ENCODE assay signal across 17 cellular contexts in genomic region chr12:51938744-51939143, GRCh38. TPM values are rescaled to one million over a fixed set of nuclear protein-coding genes. Genes with fewer than 3 reads are reported as not detected.
DNase-seq lines count a peak whose midpoint lies in the region; ATAC-seq and TF ChIP-seq lines count a peak whose summit lies in the region.
"Had no signal": no experiment of that assay in that cellular context is flagged by ENCODE, and none has a peak within 500 bp of the region (broad histone marks: within the 10 kb centered on the region; RNA-seq: fewer than 3 reads in every experiment).

No MANE protein-coding gene starts in this region.

- H3K4me3 Mint-ChIP-seq in WTC11: no peak overlapping the region
- no peak overlapping the region for H3K4me3 Mint-ChIP-seq in glutamatergic neuron (ENCODE audit: unreplicated experiment)

- CTCF ChIA-PET in HEK293 (lab: Yijun Ruan, JAX): interaction anchor here (0.7 to 2.2 kb wide), 2 partner anchors 16 to 24 kb away, joined by 3 to 5 read pairs; no protein-coding TSS in a partner anchor
- CTCF ChIA-PET in WTC11 (lab: Charles Lee): interaction anchor here (1.0 to 3.1 kb wide), 4 partner anchors 16 to 63 kb away, joined by 3 to 10 read pairs (median 4); no protein-coding TSS in a partner anchor

- H3K9me3 ChIP-seq in HEK293 (ENCODE audit: control insufficient read depth, insufficient read depth, low read depth, low read length): no peaks in the 10 kb centered on the region
- H3K9me3 ChIP-seq in mucosa of descending colon: no peaks in the 10 kb centered on the region
- H3K9me3 ChIP-seq: MG63 had no signal

- H3K36me3 Mint-ChIP-seq in WTC11 (no peaks in the 10 kb centered on the region), glutamatergic neuron (ENCODE audit: unreplicated experiment) (peaks cover 21% of the 10 kb centered on the region)

- no peak for DNase-seq in WTC11 (ENCODE audit: low spot score)
- DNase-seq in mucosa of descending colon: peak in 2 of 3 donors; percentile 58 to 70
- DNase-seq in glutamatergic neuron: no peak
- no peak for DNase-seq in glomerular visceral epithelial cell (ENCODE audit: extremely low spot score)
- DNase-seq in NCI-H345 (lab: John Stamatoyannopoulos, UW): no peak
- DNase-seq: DMS153, H7, MG63, NCI-H1092 treated with DMSO at 0.1 percent for 48 hours, NCI-H2107, NCI-H82 had no signal

- intact Hi-C loops in mucosa of descending colon (cut with DNase I, micrococcal nuclease): no loop called here

- no peak overlapping the region for H3K27ac ChIP-seq in HEK293 (ENCODE audit: extremely low read depth, low read depth, low read length)
- H3K27ac ChIP-seq: C4-2B, SK-N-MC had no signal

- H3K36me3 ChIP-seq in HEK293 (ENCODE audit: control insufficient read depth in 2 of 2, insufficient read depth in 1 of 2, low read length in 2 of 2): no peaks in the 10 kb centered on the region
- no peaks in the 10 kb centered on the region for H3K36me3 ChIP-seq in mucosa of descending colon (ENCODE audit: low read depth)
- H3K36me3 ChIP-seq: MG63 had no signal

- 0 out of 2 replicates have a peak, but pooled peaks have one; percentile 22 for ATAC-seq in WTC11
- ATAC-seq in esophagus mucosa: peak; percentile 84
- ATAC-seq in mucosa of descending colon: peak; percentile 87
- ATAC-seq in GM21423 (IDR thresholded peaks at IDR 0.05; ENCODE audit: unreplicated experiment): no peak

- H3K4me1 ChIP-seq in HEK293 (ENCODE audit: control insufficient read depth, insufficient read depth, low read length) (peaks cover 13% of the 10 kb centered on the region), mucosa of descending colon (ENCODE audit: low read depth) (peaks cover 2% of the 10 kb centered on the region)

- no peak overlapping the region for H3K27ac Mint-ChIP-seq in WTC11
- no peak overlapping the region for H3K27ac Mint-ChIP-seq in glutamatergic neuron (ENCODE audit: unreplicated experiment)

- H3K4me3 ChIP-seq in HEK293 (ENCODE audit: low read depth, low read length): no peak overlapping the region
- no peak overlapping the region for H3K4me3 ChIP-seq in mucosa of descending colon
- H3K4me3 ChIP-seq: MG63, SK-N-MC had no signal

- H3K4me1 Mint-ChIP-seq in WTC11 (peaks cover 9% of the 10 kb centered on the region), glutamatergic neuron (ENCODE audit: low read depth, unreplicated experiment) (peaks cover 29% of the 10 kb centered on the region)

- H3K27me3 Mint-ChIP-seq in WTC11 (ENCODE audit: low read depth) (peaks cover 10% of the 10 kb centered on the region), glutamatergic neuron (ENCODE audit: unreplicated experiment) (peaks cover 6% of the 10 kb centered on the region)

- POLR2A ChIA-PET in HEK293 (lab: Yijun Ruan, JAX): no interaction called here
- POLR2A ChIA-PET in WTC11 (lab: Charles Lee): no interaction called here

- no peak for TF ChIP-seq CTCF in HEK293 (tag by site-specific recombination; IDR thresholded peaks at IDR 0.05)
- no peak for TF ChIP-seq CTCF in WTC11 (IDR thresholded peaks at IDR 0.05)
- TF ChIP-seq CTCF in mucosa of descending colon (IDR thresholded peaks at IDR 0.05): no peak
- TF ChIP-seq CTCF in glutamatergic neuron (IDR thresholded peaks at IDR 0.05; ENCODE audit: partially characterized antibody, unreplicated experiment): no peak

- peaks cover 8% of the 10 kb centered on the region for H3K9me3 Mint-ChIP-seq in WTC11
- peaks cover 6% of the 10 kb centered on the region for H3K9me3 Mint-ChIP-seq in glutamatergic neuron (ENCODE audit: unreplicated experiment)

TF ChIP-seq in HEK293, 187 proteins besides CTCF, POLR2A, EP300 and RAD21:
- TF ChIP-seq ZNF621 (tag by site-specific recombination; IDR thresholded peaks at IDR 0.05) (no peak), ZFHX2 (tag by site-specific recombination; conservative IDR thresholded peaks at IDR 0.05) (peak; percentile 84), SCRT2 (tag by site-specific recombination; IDR thresholded peaks at IDR 0.05) (no peak), BCL11A (tag by site-specific recombination; IDR thresholded peaks at IDR 0.05; ENCODE audit: low read depth) (no peak), EGR2 (tag by site-specific recombination; IDR thresholded peaks at IDR 0.05; ENCODE audit: low read depth) (peak; percentile 65)

TF ChIP-seq in WTC11, 78 proteins besides CTCF, POLR2A, EP300 and RAD21 (continues in another document):
- TF ChIP-seq ZNF317 (CRISPR knock-in tag; IDR thresholded peaks at IDR 0.05; ENCODE audit: borderline replicate concordance, low read depth): no peak
- no peak for TF ChIP-seq MAX (CRISPR knock-in tag; IDR thresholded peaks at IDR 0.05)
- TF ChIP-seq ZNF396 (CRISPR knock-in tag; IDR thresholded peaks at IDR 0.05; ENCODE audit: borderline replicate concordance): no peak
- no peak for TF ChIP-seq AFF4 (CRISPR knock-in tag; IDR thresholded peaks at IDR 0.05; ENCODE audit: borderline replicate concordance)
- no peak for TF ChIP-seq GRHL2 (CRISPR knock-in tag; IDR thresholded peaks at IDR 0.05; ENCODE audit: insufficient replicate concordance, severe bottlenecking)
- TF ChIP-seq CBFB (CRISPR knock-in tag; IDR thresholded peaks at IDR 0.05; ENCODE audit: low read depth): no peak
- TF ChIP-seq ETV6 (CRISPR knock-in tag; IDR thresholded peaks at IDR 0.05): no peak
- no peak for TF ChIP-seq E2F4 (CRISPR knock-in tag; IDR thresholded peaks at IDR 0.05; ENCODE audit: borderline replicate concordance, low read depth)
- no peak for TF ChIP-seq STAT6 (CRISPR knock-in tag; conservative IDR thresholded peaks at IDR 0.05; ENCODE audit: low read depth)
- no peak for TF ChIP-seq JAZF1 (CRISPR knock-in tag; IDR thresholded peaks at IDR 0.05)

RNA-seq across cellular contexts. Expression of gene ACVR1B, which starts 12.8 kb away (rescaled TPM):
- total RNA-seq in WTC11 (2021) (20.9 to 24.1 TPM (median 22.3 TPM) in 3 replicates), esophagus mucosa (19.2 TPM), mucosa of descending colon (10 to 100 TPM; 42.4 to 95.7 (median 77.3) TPM), glutamatergic neuron (ENCODE audit: unreplicated experiment) (50.2 TPM)

RNA-seq across cellular contexts. Expression of gene ACVRL1, which starts 31.4 kb away (rescaled TPM):
- total RNA-seq in WTC11 (2021): 0.64 to 1.5 TPM (median 0.98 TPM) in 3 replicates
- total RNA-seq in esophagus mucosa: 4.9 TPM
- 100 to 1,000 TPM; 132 to 261 (median 247) TPM for total RNA-seq in mucosa of descending colon
- 0.39 TPM for total RNA-seq in glutamatergic neuron (ENCODE audit: unreplicated experiment)
- total RNA-seq: NCI-H460 had no signal

RNA-seq across cellular contexts. Expression of gene ANKRD33, which starts 50.8 kb away (rescaled TPM):
- 1.7 to 2.3 TPM (median 2.0 TPM) in 3 replicates for total RNA-seq in WTC11 (2021)
- not detected for total RNA-seq in esophagus mucosa
- total RNA-seq in mucosa of descending colon: under 1 TPM in 1 of 3 donors, not detected in 2; 0.46 TPM
- total RNA-seq in glutamatergic neuron (ENCODE audit: unreplicated experiment): not detected
- total RNA-seq: NCI-H460 had no signal

Comparison
In these comparisons a context has a peak if more than half of its experiments do, and no peak if none do; other contexts are left out.
1. DNase-seq: peak in mucosa of descending colon (2 of 3); none in WTC11 (single experiment), glutamatergic neuron (single experiment), glomerular visceral epithelial cell (single experiment) and NCI-H345 (single experiment).
2. RNA of gene ACVRL1, which starts 31.4 kb away (total RNA-seq): 132 to 261 TPM in mucosa of descending colon; 4.9 TPM in esophagus mucosa (single experiment), 0.64 to 1.5 TPM in WTC11 and 0.39 TPM in glutamatergic neuron (single experiment); every median in the first group is over 10 times any median in the second.